ENCODE assay signal across 17 cellular contexts in genomic region chrX:10074241-10074941, GRCh38.
"Had no signal": no experiment of that assay in that cellular context is flagged by ENCODE, and none has a peak within 500 bp of the region (broad histone marks: within the 10 kb centered on the region; RNA-seq: fewer than 3 reads in every experiment).

No MANE protein-coding gene starts in this region.

- ATAC-seq: gastrocnemius medialis; naive thymus-derived CD4-positive, alpha-beta T cell; sciatic nerve; stimulated activated naive CD8-positive, alpha-beta T cell treated with anti-CD3 and anti-CD28 coated beads, Interleukin-15, amount 100 ng/mL, for 72 hours; upper lobe of right lung had no signal

- H3K27ac Mint-ChIP-seq: activated naive CD8-positive, alpha-beta T cell; memory B cell; stimulated activated naive CD8-positive, alpha-beta T cell treated with anti-CD3 and anti-CD28 coated beads, Interleukin-15, amount 100 ng/mL, for 72 hours; T-helper 1 cell treated with Interleukin-12 subunit alpha and Interleukin-12 subunit beta and Interleukin-4 antibody, amounts not matched to agents 30 μg/mL and 1 μg/mL, for 36 hours had no signal

- DNase-seq: activated CD4-positive, alpha-beta T cell treated with anti-CD3 and anti-CD28 coated beads for 1 hour; activated CD4-positive, alpha-beta T cell treated with anti-CD3 and anti-CD28 coated beads, Interleukin-2, amount 50 U/mL, for 4 hours; effector CD8-positive, alpha-beta T cell; gastrocnemius medialis; head of caudate nucleus; left ventricle myocardium inferior; naive thymus-derived CD4-positive, alpha-beta T cell; ovary; stimulated activated CD4-positive, alpha-beta T cell treated with anti-CD3 and anti-CD28 coated beads, Interleukin-4, amount 100 ng/mL, for 1 hour; stimulated activated naive CD8-positive, alpha-beta T cell treated with anti-CD3 and anti-CD28 coated beads, Interleukin-15, amount 100 ng/mL, for 72 hours; testis; upper lobe of right lung had no signal

- H3K36me3 ChIP-seq: gastrocnemius medialis, ovary, upper lobe of right lung had no signal

- H3K9me3 Mint-ChIP-seq: memory B cell; stimulated activated naive CD8-positive, alpha-beta T cell treated with anti-CD3 and anti-CD28 coated beads, Interleukin-15, amount 100 ng/mL, for 72 hours; T-helper 1 cell treated with Interleukin-12 subunit alpha and Interleukin-12 subunit beta and Interleukin-4 antibody, amounts not matched to agents 30 μg/mL and 1 μg/mL, for 36 hours had no signal

- H3K4me3 ChIP-seq: gastrocnemius medialis, left ventricle myocardium inferior, ovary, smooth muscle cell, testis, upper lobe of right lung had no signal

- H3K9me3 ChIP-seq: gastrocnemius medialis, left ventricle myocardium inferior, ovary, testis, upper lobe of right lung had no signal

- H3K27me3 ChIP-seq: gastrocnemius medialis, ovary, testis, upper lobe of right lung had no signal

- H3K4me3 Mint-ChIP-seq: activated naive CD8-positive, alpha-beta T cell; memory B cell; naive thymus-derived CD4-positive, alpha-beta T cell; stimulated activated naive CD8-positive, alpha-beta T cell treated with anti-CD3 and anti-CD28 coated beads, Interleukin-15, amount 100 ng/mL, for 72 hours; T-helper 1 cell treated with Interleukin-12 subunit alpha and Interleukin-12 subunit beta and Interleukin-4 antibody, amounts not matched to agents 30 μg/mL and 1 μg/mL, for 36 hours had no signal

- H3K27ac ChIP-seq: gastrocnemius medialis, left ventricle myocardium inferior, ovary, testis, upper lobe of right lung had no signal

- H3K4me2 ChIP-seq: smooth muscle cell had no signal

- H3K4me1 ChIP-seq: gastrocnemius medialis, testis, upper lobe of right lung had no signal

- H3K27me3 Mint-ChIP-seq: activated naive CD8-positive, alpha-beta T cell; memory B cell; naive thymus-derived CD4-positive, alpha-beta T cell; stimulated activated naive CD8-positive, alpha-beta T cell treated with anti-CD3 and anti-CD28 coated beads, Interleukin-15, amount 100 ng/mL, for 72 hours had no signal
